In the genomic region with DNA sequence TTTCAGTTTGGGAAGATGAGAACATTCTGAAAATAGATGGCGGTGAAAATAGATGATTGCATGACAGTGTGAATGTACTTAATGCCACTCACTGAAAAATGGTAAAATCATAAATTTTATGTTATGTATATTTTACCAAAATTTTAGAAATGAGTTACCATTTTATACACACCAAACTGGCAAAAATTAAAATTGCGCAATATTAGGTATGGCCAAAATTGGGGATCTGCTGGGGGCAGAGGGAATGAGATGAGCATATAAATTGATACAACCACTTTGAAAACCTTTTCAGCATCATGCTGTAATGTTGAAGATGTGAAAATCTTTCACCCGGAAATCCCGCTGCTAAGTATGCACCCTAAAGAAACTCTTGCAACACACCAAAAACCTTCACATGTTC, we compare ENCODE assay signal across 30 cellular contexts. TPM values are rescaled to one million over a fixed set of nuclear protein-coding genes. Genes with fewer than 3 reads are reported as not detected.
DNase-seq lines count a peak whose midpoint lies in the region; ATAC-seq, FAIRE-seq and TF ChIP-seq lines count a peak whose summit lies in the region.
"Had no signal": no experiment of that assay in that cellular context is flagged by ENCODE, and none has a peak within 500 bp of the region (broad histone marks: within the 10 kb centered on the region; RNA-seq: fewer than 3 reads in every experiment).

No MANE protein-coding gene starts in this region.

- H3K18ac ChIP-seq in IMR-90 (ENCODE audit: low read depth, low read length) (no peak overlapping the region), H1 (ENCODE audit: extremely low read depth, low read length) (no peak overlapping the region)

- no peaks in the 10 kb centered on the region for H3K27me3 Mint-ChIP-seq in type B pancreatic cell

- H2BK5ac ChIP-seq in IMR-90 (ENCODE audit: low read depth, low read length, poor library complexity, severe bottlenecking) (no peak overlapping the region), H1 (ENCODE audit: low read depth, low read length) (no peak overlapping the region)

- in situ Hi-C loops in IMR-90 (cut with MboI; ENCODE audit: low sequenced_read_pairs): loop anchor here (10.0 kb wide), 1 partner anchor 114 kb away; no protein-coding TSS in a partner anchor

- WGBS in A549 (ENCODE audit: missing lambda C conversion rate): 87% methylated on average over 4 of the region's 4 CpGs
- no CpG with 5 or more reads among the region's 4 CpGs for WGBS in IMR-90 (ENCODE audit: extremely low coverage in 2 of 2, insufficient read length in 1 of 2), 2 experiments
- 96% methylated on average over 4 of the region's 4 CpGs; no CpG with 5 or more reads in 1 of the 2 experiments for WGBS in H1 (ENCODE audit: extremely low coverage in 1 of 2, insufficient coverage in 1 of 2, insufficient read length in 1 of 2, insufficient replicate concordance in 2 of 2, low coverage in 1 of 2, low lambda C conversion rate in 2 of 2, missing lambda C conversion rate in 1 of 2), 2 experiments
- WGBS in body of pancreas, 2 donors: 88 to 93% methylated on average over 4 of the region's 4 CpGs

- TF ChIP-seq POLR2A in A549 (IDR thresholded peaks at IDR 0.05; ENCODE audit: low read length): no peak
- TF ChIP-seq POLR2A in IMR-90 (IDR thresholded peaks at IDR 0.05; ENCODE audit: low read depth, low read length): no peak
- TF ChIP-seq POLR2A in H1 (IDR thresholded peaks at IDR 0.05; ENCODE audit: control extremely low read depth in 1 of 2, low read depth in 2 of 2, low read length in 2 of 2): no peak
- TF ChIP-seq POLR2A in body of pancreas (IDR thresholded peaks at IDR 0.05): no peak

- DNase-seq in A549 (ENCODE audit: low read depth in 1 of 2, low spot score in 1 of 2) (no peak), IMR-90 (no peak), H1 (ENCODE audit: low read depth in 1 of 2, low spot score in 2 of 2) (no peak), WERI-Rb-1 (no peak), type B pancreatic cell (ENCODE audit: extremely low spot score, unreplicated experiment) (no peak), body of pancreas (no peak)
- no peak for DNase-seq in activated T-cell treated with anti-CD3 and anti-CD28 coated beads, Interleukin-2, amount 50 U/mL, for 1 hour
- DNase-seq: 8988T; ACHN; BE2C; C1 segment of cervical spinal cord; CD4-positive, alpha-beta memory T cell; CD4-positive, CD25-positive, alpha-beta regulatory T cell; CD8-positive, alpha-beta memory T cell; COR-L47; DMS 273 treated with DMSO at 0.1 percent for 48 hours; DMS153; DMS53; DMS79; DND-41; EL; GDM1 had no signal

- H4K91ac ChIP-seq in IMR-90 (ENCODE audit: insufficient read depth, low read depth, low read length) (no peak overlapping the region), H1 (replicated peaks; ENCODE audit: insufficient read length, low read length) (no peak overlapping the region)

- POLR2A ChIA-PET in A549 (lab: Yijun Ruan, JAX) (no interaction called here), IMR-90 (lab: Charles Lee; ENCODE audit: unreplicated experiment) (no interaction called here), H1 (lab: Charles Lee; ENCODE audit: partially characterized antibody) (no interaction called here)

- FAIRE-seq in A549 (lab: Jason Lieb, UNC) (no peak), H1 (lab: Jason Lieb, UNC) (no peak)
- FAIRE-seq: A204.1, GM12891, GM19239 had no signal

- H3K23me2 ChIP-seq in H1 (ENCODE audit: low read depth, low read length): no peaks in the 10 kb centered on the region

- H3K4me2 ChIP-seq in A549: no peak overlapping the region
- no peak overlapping the region for H3K4me2 ChIP-seq in IMR-90 (ENCODE audit: low read depth, low read length)
- no peak overlapping the region for H3K4me2 ChIP-seq in H1 (ENCODE audit: insufficient read depth in 1 of 2, low read depth in 2 of 2, low read length in 2 of 2)
- H3K4me2 ChIP-seq: BLaER1 had no signal

- H3K9me3 Mint-ChIP-seq in type B pancreatic cell: peaks cover 11% of the 10 kb centered on the region
- H3K9me3 Mint-ChIP-seq: CD8-positive, alpha-beta memory T cell had no signal

- H4K8ac ChIP-seq in IMR-90 (ENCODE audit: low read depth in 2 of 2, low read length in 2 of 2): no peak overlapping the region
- no peak overlapping the region for H4K8ac ChIP-seq in H1 (ENCODE audit: extremely low read depth, insufficient read depth, low read length)

- no peaks in the 10 kb centered on the region for H3K9me1 ChIP-seq in IMR-90 (ENCODE audit: insufficient read depth, low read length)

- H3K4me1 ChIP-seq in A549 (no peaks in the 10 kb centered on the region), IMR-90 (ENCODE audit: control insufficient read depth, insufficient read depth, low read length) (no peaks in the 10 kb centered on the region), H1 (replicated peaks in 1 of 4; ENCODE audit: control insufficient read depth in 3 of 4, insufficient read depth in 4 of 4, low read length in 3 of 4) (no peaks in the 10 kb centered on the region), body of pancreas (no peaks in the 10 kb centered on the region)
- H3K4me1 ChIP-seq: BE2C, BLaER1 had no signal

- H2BK20ac ChIP-seq in IMR-90 (ENCODE audit: low read depth, low read length) (no peak overlapping the region), H1 (ENCODE audit: low read length) (no peak overlapping the region)

- H3K79me1 ChIP-seq in IMR-90 (ENCODE audit: low read depth in 1 of 2, low read length in 2 of 2) (no peaks in the 10 kb centered on the region), H1 (ENCODE audit: low read depth, low read length) (no peaks in the 10 kb centered on the region)

- no peak overlapping the region for H2BK15ac ChIP-seq in IMR-90 (ENCODE audit: low read depth, low read length)
- no peak overlapping the region for H2BK15ac ChIP-seq in H1 (ENCODE audit: low read length)

- H3K4me1 Mint-ChIP-seq in type B pancreatic cell (ENCODE audit: unreplicated experiment): no peaks in the 10 kb centered on the region
- H3K4me1 Mint-ChIP-seq: CD14-positive monocyte had no signal

- H3K27me3 ChIP-seq in IMR-90 (ENCODE audit: control insufficient read depth, insufficient read depth, low read length): peaks cover 2% of the 10 kb centered on the region
- H3K27me3 ChIP-seq in H1 (replicated peaks in 1 of 4; ENCODE audit: control insufficient read depth in 3 of 4, extremely low read depth in 1 of 4, insufficient read depth in 3 of 4, low read length in 3 of 4): no peaks in the 10 kb centered on the region
- no peaks in the 10 kb centered on the region for H3K27me3 ChIP-seq in WERI-Rb-1 (ENCODE audit: insufficient read depth, low read depth, severe bottlenecking)
- no peaks in the 10 kb centered on the region for H3K27me3 ChIP-seq in body of pancreas
- H3K27me3 ChIP-seq: BE2C, BLaER1 had no signal

- CTCF ChIA-PET in A549 (lab: Yijun Ruan, JAX): no interaction called here
- CTCF ChIA-PET in IMR-90 (lab: Yijun Ruan, JAX): no interaction called here
- CTCF ChIA-PET in H1 (lab: Charles Lee; ENCODE audit: partially characterized antibody): no interaction called here

- no peak for ATAC-seq in A549
- no peak for ATAC-seq in IMR-90 (ENCODE audit: low read depth)
- no peak for ATAC-seq in body of pancreas

- TF ChIP-seq RAD21 in A549 (conservative IDR thresholded peaks at IDR 0.05 in 1 of 2, IDR thresholded peaks at IDR 0.05 in 1 of 2) (no peak), IMR-90 (IDR thresholded peaks at IDR 0.05; ENCODE audit: low read length) (no peak), H1 (IDR thresholded peaks at IDR 0.05 in 1 of 2, conservative IDR thresholded peaks at IDR 0.05 in 1 of 2; ENCODE audit: low read depth in 2 of 2, low read length in 2 of 2) (no peak)

- H3K9me3 ChIP-seq in A549: no peaks in the 10 kb centered on the region
- no peaks in the 10 kb centered on the region for H3K9me3 ChIP-seq in IMR-90 (ENCODE audit: control insufficient read depth, insufficient read depth, low read length)
- H3K9me3 ChIP-seq in H1 (ENCODE audit: insufficient read depth in 2 of 2, low read depth in 1 of 2, low read length in 1 of 2): no peaks in the 10 kb centered on the region; a peak in 1 of 4 replicates
- peaks cover 10% of the 10 kb centered on the region for H3K9me3 ChIP-seq in WERI-Rb-1 (ENCODE audit: severe bottlenecking)
- no peaks in the 10 kb centered on the region for H3K9me3 ChIP-seq in body of pancreas
- H3K9me3 ChIP-seq: BE2C, BLaER1 had no signal

- H3K4me3 Mint-ChIP-seq in type B pancreatic cell: no peak overlapping the region
- H3K4me3 Mint-ChIP-seq: CD14-positive monocyte; CD4-positive, alpha-beta memory T cell; CD4-positive, CD25-positive, alpha-beta regulatory T cell; CD8-positive, alpha-beta memory T cell had no signal

- intact Hi-C loops in IMR-90 (cut with micrococcal nuclease): no loop called here
- intact Hi-C loops in body of pancreas (cut with DNase I): no loop called here

- H3K79me2 ChIP-seq in H1 (ENCODE audit: control insufficient read depth in 1 of 2, insufficient read depth in 2 of 2, low read length in 2 of 2): no peaks in the 10 kb centered on the region

- TF ChIP-seq EP300 in A549 (IDR thresholded peaks at IDR 0.05) (no peak), H1 (IDR thresholded peaks at IDR 0.05; ENCODE audit: borderline replicate concordance in 1 of 2, low read depth in 2 of 2, low read length in 2 of 2) (no peak)

- H3K14ac ChIP-seq in IMR-90 (replicated peaks; ENCODE audit: low read depth, low read length) (no peak overlapping the region), H1 (ENCODE audit: insufficient read length) (no peak overlapping the region)

- no peak overlapping the region for H3K4me3 ChIP-seq in A549
- H3K4me3 ChIP-seq in IMR-90 (ENCODE audit: insufficient read depth, low read depth, low read length): no peak overlapping the region
- H3K4me3 ChIP-seq in H1 (ENCODE audit: extremely low read depth in 1 of 4, insufficient read depth in 2 of 4, low read depth in 3 of 4, low read length in 4 of 4): no peak overlapping the region
- no peak overlapping the region for H3K4me3 ChIP-seq in WERI-Rb-1 (ENCODE audit: low read depth, low read length)
- H3K4me3 ChIP-seq in body of pancreas: no peak overlapping the region
- H3K4me3 ChIP-seq: BLaER1 had no signal

- H4K20me1 ChIP-seq in IMR-90 (ENCODE audit: insufficient read depth, low read length) (no peaks in the 10 kb centered on the region), H1 (replicated peaks in 1 of 2; ENCODE audit: control insufficient read depth in 1 of 2, insufficient read depth in 2 of 2, low read length in 2 of 2) (no peaks in the 10 kb centered on the region)
- H4K20me1 ChIP-seq: BLaER1 had no signal

- H2AFZ ChIP-seq in IMR-90 (replicated peaks; ENCODE audit: low read length, poor library complexity) (no peak overlapping the region), H1 (ENCODE audit: low read length) (no peak overlapping the region)

- H3K23ac ChIP-seq in IMR-90 (ENCODE audit: low read depth, low read length) (no peak overlapping the region), H1 (ENCODE audit: insufficient read length) (no peak overlapping the region)

- H2AK9ac ChIP-seq in IMR-90 (replicated peaks; ENCODE audit: low read depth, low read length, poor library complexity): no peak overlapping the region

- dilution Hi-C loops in IMR-90 (cut with HindIII; ENCODE audit: low sequenced_read_pairs, unreplicated experiment): no loop called here

- no peak overlapping the region for H3K27ac Mint-ChIP-seq in type B pancreatic cell
- H3K27ac Mint-ChIP-seq: CD14-positive monocyte; CD4-positive, alpha-beta memory T cell had no signal

- TF ChIP-seq CTCF in A549 (IDR thresholded peaks at IDR 0.05): no peak
- TF ChIP-seq CTCF in IMR-90 (conservative IDR thresholded peaks at IDR 0.05; ENCODE audit: low read depth, low read length): no peak
- TF ChIP-seq CTCF in VCaP (conservative IDR thresholded peaks at IDR 0.05): no peak
- no peak for TF ChIP-seq CTCF in H1 (IDR thresholded peaks at IDR 0.05; ENCODE audit: control extremely low read depth in 1 of 3, insufficient read depth in 1 of 3, low read depth in 1 of 3, low read length in 3 of 3)
- no peak for TF ChIP-seq CTCF in WERI-Rb-1 (IDR thresholded peaks at IDR 0.05; ENCODE audit: low read depth, low read length)
- TF ChIP-seq CTCF in type B pancreatic cell (conservative IDR thresholded peaks at IDR 0.05): no peak
- TF ChIP-seq CTCF in body of pancreas (IDR thresholded peaks at IDR 0.05): no peak

- no peak overlapping the region for H2BK12ac ChIP-seq in H1 (ENCODE audit: low read depth, low read length)

- H3K36me3 ChIP-seq in IMR-90 (ENCODE audit: control insufficient read depth, insufficient read depth, low read length) (no peaks in the 10 kb centered on the region), H1 (ENCODE audit: control insufficient read depth in 2 of 4, insufficient read depth in 4 of 4, low read length in 3 of 4) (no peaks in the 10 kb centered on the region), WERI-Rb-1 (no peaks in the 10 kb centered on the region), body of pancreas (replicated peaks in 1 of 2; ENCODE audit: insufficient read depth in 1 of 2, low read depth in 2 of 2) (no peaks in the 10 kb centered on the region)
- H3K36me3 ChIP-seq: BE2C, BLaER1 had no signal

- H2AK5ac ChIP-seq in IMR-90 (ENCODE audit: low read depth, low read length) (no peak overlapping the region), H1 (ENCODE audit: low read depth, low read length) (no peak overlapping the region)

- H3K36me3 Mint-ChIP-seq in type B pancreatic cell: no peaks in the 10 kb centered on the region
- H3K36me3 Mint-ChIP-seq: CD14-positive monocyte; CD4-positive, alpha-beta memory T cell; CD4-positive, CD25-positive, alpha-beta regulatory T cell; CD8-positive, alpha-beta memory T cell had no signal

- BruUV-seq in IMR-90 (replicated peaks; lab: Mats Ljungman, UMichigan): no TSS peak

- no peak overlapping the region for H3K56ac ChIP-seq in IMR-90 (ENCODE audit: extremely low read depth, insufficient read depth, low read length)
- H3K56ac ChIP-seq in H1 (replicated peaks; ENCODE audit: insufficient read length, low read depth, low read length): no peak overlapping the region

- H4K5ac ChIP-seq in IMR-90 (ENCODE audit: low read depth, low read length) (no peak overlapping the region), H1 (ENCODE audit: insufficient read length, low read depth, low read length) (no peak overlapping the region)

- H3K4ac ChIP-seq in IMR-90 (ENCODE audit: low read depth, low read length) (no peak overlapping the region), H1 (replicated peaks; ENCODE audit: insufficient read length, low read depth, low read length) (no peak overlapping the region)

- H3K9ac ChIP-seq in IMR-90 (ENCODE audit: low read depth, low read length) (no peak overlapping the region), H1 (replicated peaks in 1 of 4; ENCODE audit: extremely low read depth in 1 of 4, low read depth in 3 of 4, low read length in 3 of 4) (no peak overlapping the region)
- H3K9ac ChIP-seq: BLaER1 had no signal

- H3K27ac ChIP-seq in A549 (no peak overlapping the region), IMR-90 (ENCODE audit: insufficient read depth, low read length) (no peak overlapping the region), VCaP (peak overlapping the region; percentile 98), H1 (ENCODE audit: low read depth, low read length) (no peak overlapping the region), WERI-Rb-1 (no peak overlapping the region), body of pancreas (no peak overlapping the region)
- H3K27ac ChIP-seq: BLaER1 had no signal

- no peak overlapping the region for H2BK120ac ChIP-seq in IMR-90 (ENCODE audit: low read depth, low read length)
- H2BK120ac ChIP-seq in H1 (replicated peaks; ENCODE audit: low read depth, low read length): no peak overlapping the region

RNA-seq across cellular contexts. Expression of gene TMPRSS2, which starts 10.8 kb away (rescaled TPM):
- 0.04 TPM in 1 of 2 replicates, not detected in the other for polyA plus RNA-seq in A549 (2011; rRNA removed)
- not detected in 2 replicates for polyA plus RNA-seq in A549 (2012; cell fraction: cytosol; rRNA removed)
- not detected in 2 replicates for polyA plus RNA-seq in A549 (2012; cell fraction: nucleus; rRNA removed)
- polyA plus RNA-seq in A549 (2017; fragmentation: RNase III; extraction: RNeasy Plus Mini Kit Qiagen cat#74134 plus additional on column Dnase treatment): 0.05 TPM in 1 of 3 replicates, not detected in the others
- 0.08 TPM in 1 of 2 replicates, not detected in the other for polyA minus RNA-seq in A549 (2011; rRNA and poly(A)+ RNA removed)
- not detected in 2 replicates for total RNA-seq in IMR-90 (2012; rRNA removed)
- polyA plus RNA-seq in IMR-90 (2012; rRNA removed): not detected in 2 replicates
- not detected in 2 replicates for polyA plus RNA-seq in IMR-90 (2012; cell fraction: cytosol; rRNA removed)
- 0.02 TPM in 2 replicates for polyA plus RNA-seq in IMR-90 (2012; cell fraction: nucleus; rRNA removed; ENCODE audit: low replicate concordance)
- total RNA-seq in H1 (2021; fragmentation: NEBNext Ultra II Directional; extraction: Animal tissue kit (Norgen Biotek cat#: 25700)): 9.2 and 13.2 TPM in 2 replicates
- polyA plus RNA-seq in H1 (2011; rRNA removed): 10.5 and 11.0 TPM in 2 replicates
- 10.5 TPM for polyA plus RNA-seq in H1 (2011; cell fraction: cytosol; rRNA removed)
- 11.6 TPM for polyA plus RNA-seq in H1 (2011; cell fraction: nucleus; rRNA removed)
- polyA plus RNA-seq in H1 (2012, experiment 1 of 2): 10.1 to 11.1 TPM (median 10.6 TPM) in 4 replicates
- 4.4 TPM for polyA plus RNA-seq in H1 (2012, experiment 2 of 2)
- 4.3 TPM for polyA plus RNA-seq in H1 (2013, experiment 1 of 2)
- polyA plus RNA-seq in H1 (2013, experiment 2 of 2): 3.7 TPM
- 11.0 and 12.8 TPM in 2 replicates for polyA minus RNA-seq in H1 (2011; rRNA and poly(A)+ RNA removed)
- 4.9 TPM for polyA minus RNA-seq in H1 (2011; cell fraction: cytosol; rRNA and poly(A)+ RNA removed)
- 10.0 TPM for polyA minus RNA-seq in H1 (2011; cell fraction: nucleus; rRNA and poly(A)+ RNA removed)
- total RNA-seq in type B pancreatic cell (ENCODE audit: low replicate concordance): 82.1 and 91.7 TPM in 2 replicates
- 10 to 100 TPM; 45.7 to 60.3 TPM for total RNA-seq in body of pancreas
- total RNA-seq: CD4-positive, alpha-beta memory T cell; CD4-positive, CD25-positive, alpha-beta regulatory T cell; CD8-positive, alpha-beta memory T cell; G401 had no signal
- polyA plus RNA-seq: AG04450; CD14-positive monocyte; CD4-positive, alpha-beta memory T cell; CD4-positive, CD25-positive, alpha-beta regulatory T cell; CD8-positive, alpha-beta memory T cell had no signal

Comparison
In these comparisons a context has a peak if more than half of its experiments do, and no peak if none do; other contexts are left out.
1. RNA of gene TMPRSS2, which starts 10.8 kb away (total RNA-seq): 82.1 to 91.7 TPM in type B pancreatic cell, 45.7 to 60.3 TPM in body of pancreas and 9.2 to 13.2 TPM in H1; not detected in IMR-90; every median in the first group is over 10 times any median in the second.
2. Of the 18 proteins assayed by ChIP-seq in both H1 and A549: peak only in H1: none; only in A549: none; in both: CEBPB; in neither: 17.